ENCODE assay signal across 17 cellular contexts in genomic region chr12:3081886-3082285, GRCh38.
"Had no signal": no experiment of that assay in that cellular context is flagged by ENCODE, and none has a peak within 500 bp of the region (broad histone marks: within the 10 kb centered on the region; RNA-seq: fewer than 3 reads in every experiment).

No MANE protein-coding gene starts in this region.

- H3K36me3 Mint-ChIP-seq: naive thymus-derived CD4-positive, alpha-beta T cell had no signal

- H3K4me3 ChIP-seq: hepatocyte, smooth muscle cell, suprapubic skin, thyroid gland had no signal

- H3K27ac Mint-ChIP-seq: dendritic cell treated with granulocyte-macrophage colony-stimulating factor and Interleukin-4, amounts not matched to agents 40 ng/mL and 50 ng/mL, for 4 days; effector memory CD8-positive, alpha-beta T cell; type B pancreatic cell had no signal

- H3K36me3 ChIP-seq: neutrophil, thyroid gland had no signal

- DNase-seq: effector memory CD8-positive, alpha-beta T cell; erythroblast; foreskin keratinocyte; kidney; left cardiac atrium; left ventricle myocardium superior; mammary epithelial cell; naive thymus-derived CD4-positive, alpha-beta T cell; stimulated activated CD4-positive, alpha-beta T cell treated with anti-CD3 and anti-CD28 coated beads, Interleukin-2, amount 100 ng/mL, for 48 hours; stimulated activated naive CD8-positive, alpha-beta T cell treated with anti-CD3 and anti-CD28 coated beads, Interleukin-15, Interleukin-2, amounts not matched to agents 100 U/mL and 50 U/mL, for 24 hours; thyroid gland had no signal

- H3K9me3 Mint-ChIP-seq: dendritic cell treated with granulocyte-macrophage colony-stimulating factor and Interleukin-4, amounts not matched to agents 40 ng/mL and 50 ng/mL, for 4 days; effector memory CD8-positive, alpha-beta T cell; type B pancreatic cell had no signal

- H3K9me3 ChIP-seq: neutrophil, suprapubic skin, thyroid gland had no signal

- ATAC-seq: effector memory CD8-positive, alpha-beta T cell; foreskin keratinocyte; left cardiac atrium; left ventricle myocardium superior; naive thymus-derived CD4-positive, alpha-beta T cell; stimulated activated naive CD8-positive, alpha-beta T cell treated with anti-CD3 and anti-CD28 coated beads, Interleukin-15, Interleukin-2, amounts not matched to agents 100 U/mL and 50 U/mL, for 24 hours had no signal

- H3K27me3 ChIP-seq: foreskin keratinocyte, hepatocyte, suprapubic skin, thyroid gland had no signal

- H3K27ac ChIP-seq: foreskin keratinocyte, neutrophil, suprapubic skin, thyroid gland had no signal
